Comparison of ENCODE assay signal across 25 cellular contexts in the genomic region with DNA sequence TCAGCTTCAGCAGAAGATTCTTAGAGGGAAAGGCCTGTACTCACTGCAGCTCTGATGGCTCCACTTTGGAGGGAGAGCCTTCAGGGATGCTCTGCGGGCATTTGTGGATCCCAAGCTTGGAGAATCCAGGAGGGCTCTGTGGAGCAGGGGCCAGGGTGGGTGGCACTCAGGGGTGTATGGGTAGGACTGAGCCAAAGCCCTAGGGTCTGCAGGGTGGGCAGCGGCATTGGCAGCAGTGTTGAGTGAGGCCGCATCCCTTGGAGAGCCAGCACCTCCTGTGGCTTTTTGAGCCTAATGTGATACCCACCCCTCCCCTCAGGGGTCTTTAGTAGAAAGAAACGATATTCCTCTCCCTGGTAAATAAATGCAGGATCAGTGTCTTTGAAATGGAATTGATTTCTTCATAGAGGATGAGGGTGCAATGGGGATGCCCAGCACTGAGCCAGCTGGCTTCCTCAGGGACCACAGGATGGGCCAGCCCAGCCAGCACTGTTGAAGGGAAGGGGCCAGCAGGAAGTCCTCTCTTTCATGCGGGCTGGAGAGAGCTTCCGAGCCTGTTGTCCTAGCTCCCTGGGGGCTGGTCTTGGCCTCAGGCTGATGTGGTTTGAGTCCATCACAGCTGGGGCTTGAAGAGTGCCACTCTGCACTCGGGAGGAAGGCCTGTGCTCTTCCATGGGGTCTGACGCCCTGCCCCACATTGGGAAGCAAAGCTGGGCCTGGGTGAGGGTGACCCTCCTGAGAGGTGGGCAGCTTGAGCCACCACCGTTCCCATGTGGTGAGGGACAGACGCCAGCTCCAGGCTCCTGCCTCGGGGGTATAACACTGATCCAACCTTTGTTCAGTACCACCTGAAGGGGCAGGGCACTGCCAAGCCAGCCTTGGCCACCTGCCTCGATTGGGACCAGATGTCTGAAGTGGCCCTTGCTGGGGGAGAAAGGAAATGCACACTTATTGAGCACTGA. TPM values are rescaled to one million over a fixed set of nuclear protein-coding genes. Genes with fewer than 3 reads are reported as not detected.
A peak's percentile ranks its signal among the peaks of the same experiment; 100 is the strongest.
DNase-seq lines count a peak whose midpoint lies in the region; ATAC-seq lines count a peak whose summit lies in the region.
"Had no signal": no experiment of that assay in that cellular context is flagged by ENCODE, and none has a peak within 500 bp of the region (broad histone marks: within the 10 kb centered on the region; RNA-seq: fewer than 3 reads in every experiment).

No MANE protein-coding gene starts in this region.

- H3K9ac ChIP-seq in BLaER1: peak overlapping the region; percentile 64
- H3K9ac ChIP-seq: parathyroid adenoma had no signal

- peak overlapping the region; percentile 78 for H3K27ac ChIP-seq in BLaER1
- H3K27ac ChIP-seq: cardiac muscle cell, parathyroid adenoma had no signal

- no peaks in the 10 kb centered on the region for H3K36me3 ChIP-seq in BLaER1
- H3K36me3 ChIP-seq: cardiac muscle cell, tibial nerve had no signal

- peaks cover 84% of the 10 kb centered on the region for H3K4me1 ChIP-seq in BLaER1
- H3K4me1 ChIP-seq: parathyroid adenoma had no signal

- no peak overlapping the region for H3K4me3 ChIP-seq in BLaER1
- H3K4me3 ChIP-seq: cardiac muscle cell, tibial nerve had no signal

- ATAC-seq in HG03432 (IDR thresholded peaks at IDR 0.05; ENCODE audit: unreplicated experiment): no peak
- ATAC-seq: naive thymus-derived CD8-positive, alpha-beta T cell; stimulated activated memory B cell treated with anti-CD40 and anti-IgM and Interleukin-4, amounts not matched to agents 10 μg/mL and 1 μg/mL and 100 μg/mL, for 72 hours had no signal

- no peaks in the 10 kb centered on the region for H3K27me3 ChIP-seq in BLaER1
- H3K27me3 ChIP-seq: cardiac muscle cell, tibial nerve had no signal

- intact Hi-C loops in posterior vena cava (cut with DNase I): no loop called here

- peak overlapping the region; percentile 98 for H3K4me2 ChIP-seq in BLaER1

- H3K9me3 ChIP-seq in BLaER1: no peaks in the 10 kb centered on the region
- H3K9me3 ChIP-seq: tibial nerve had no signal

- H4K20me1 ChIP-seq in BLaER1: peaks cover 10% of the 10 kb centered on the region; the same call in 1 of the 2 replicates

- DNase-seq in D341Med (ENCODE audit: low spot score): peak; percentile 26
- peak; percentile 37 for DNase-seq in ecto neural progenitor cell (ENCODE audit: low spot score)
- DNase-seq in posterior vena cava (ENCODE audit: low spot score): peak; percentile 45
- no peak for DNase-seq in cortex of kidney (lab: John Stamatoyannopoulos, UW)
- DNase-seq in DMS114 treated with DMSO at 0.1 percent for 48 hours (lab: John Stamatoyannopoulos, UW; ENCODE audit: unreplicated experiment): no peak
- DNase-seq: activated CD4-positive, alpha-beta T cell treated with anti-CD3 and anti-CD28 coated beads for 4 hours; activated naive CD4-positive, alpha-beta T cell; amygdala; CD8-positive, alpha-beta memory T cell; DMS79 treated with DMSO at 0.1 percent for 48 hours; erythroblast; foreskin melanocyte; hypothalamus; mesendoderm; naive thymus-derived CD8-positive, alpha-beta T cell; stimulated activated CD4-positive, alpha-beta T cell treated with anti-CD3 and anti-CD28 coated beads, Interleukin-1b, Interleukin-23, amount 100 ng/mL, for 48 hours had no signal

RNA-seq across cellular contexts. Expression of gene PSAPL1, which starts 49.5 kb away (rescaled TPM):
- total RNA-seq in posterior vena cava: not detected
- total RNA-seq: CD8-positive, alpha-beta memory T cell; dermis microvascular lymphatic vessel endothelial cell; H1; kidney epithelial cell; naive thymus-derived CD8-positive, alpha-beta T cell had no signal

Comparison
In these comparisons a context has a peak if more than half of its experiments do, and no peak if none do; other contexts are left out.
1. DNase-seq: peak in D341Med (single experiment), ecto neural progenitor cell (single experiment) and posterior vena cava (single experiment); none in cortex of kidney (single experiment) and DMS114 treated with DMSO at 0.1 percent for 48 hours (single experiment).